In genomic region chr7:7321681-7322080, GRCh38 we compare ENCODE assay signal across 7 cellular contexts.
DNase-seq lines count a peak whose midpoint lies in the region; ATAC-seq and TF ChIP-seq lines count a peak whose summit lies in the region.

No MANE protein-coding gene starts in this region.

- WGBS in transverse colon (ENCODE audit: low coverage in 1 of 2), 2 donors, result 43% methylated on average over 5 of the region's 5 CpGs; no CpG with 5 or more reads in 1 of the 2 donors

- H3K27me3 ChIP-seq in breast epithelium (no peaks in the 10 kb centered on the region), transverse colon (no peaks in the 10 kb centered on the region), left lung (no peaks in the 10 kb centered on the region)

- DNase-seq in breast epithelium (ENCODE audit: low spot score in 2 of 2), result peak; percentile 26 to 66
- DNase-seq in transverse colon, result peak; percentile 44
- DNase-seq in NCI-H2171 (lab: John Stamatoyannopoulos, UW), result no peak
- no peak for DNase-seq in left lung
- no peak for DNase-seq in AML-193 (lab: John Stamatoyannopoulos, UW)

- TF ChIP-seq CTCF in breast epithelium (IDR thresholded peaks at IDR 0.05), result no peak
- no peak for TF ChIP-seq CTCF in transverse colon (IDR thresholded peaks at IDR 0.05)
- no peak for TF ChIP-seq CTCF in left lung (IDR thresholded peaks at IDR 0.05)

- in situ Hi-C loops in transverse colon (cut with MboI; ENCODE audit: low pct_ligation_motif_present in 1 of 4, low pct_unique_long_range_greater_than_20kb in 1 of 4, low sequenced_read_pairs in 3 of 4), result no loop called here

- H3K27ac ChIP-seq in breast epithelium, result no peak overlapping the region
- peak overlapping the region in 1 of 4 donors; percentile 21 for H3K27ac ChIP-seq in transverse colon
- no peak overlapping the region for H3K27ac ChIP-seq in left lung

- H3K4me3 ChIP-seq in breast epithelium (no peak overlapping the region), transverse colon (no peak overlapping the region), left lung (no peak overlapping the region)

- TF ChIP-seq POLR2A in breast epithelium (IDR thresholded peaks at IDR 0.05) (no peak), transverse colon (IDR thresholded peaks at IDR 0.05) (no peak)

- intact Hi-C loops in breast epithelium (cut with DNase I; ENCODE audit: low total_unique reads) (no loop called here), transverse colon (cut with DNase I; ENCODE audit: low total_unique reads) (no loop called here), left lung (cut with DNase I) (no loop called here)

- no peaks in the 10 kb centered on the region for H3K36me3 ChIP-seq in breast epithelium
- no peaks in the 10 kb centered on the region for H3K36me3 ChIP-seq in transverse colon
- no peaks in the 10 kb centered on the region for H3K36me3 ChIP-seq in left lung

- no peak for TF ChIP-seq EP300 in transverse colon (IDR thresholded peaks at IDR 0.05; ENCODE audit: low read depth)

- H3K9me3 ChIP-seq in breast epithelium (no peaks in the 10 kb centered on the region), transverse colon (no peaks in the 10 kb centered on the region), left lung (no peaks in the 10 kb centered on the region)

- H3K4me1 ChIP-seq in breast epithelium (peaks cover 0 to 5% of the 10 kb centered on the region in 2 donors), transverse colon (no peaks in the 10 kb centered on the region), left lung (no peaks in the 10 kb centered on the region)

- peak; percentile 91 for ATAC-seq in GM19455 (IDR thresholded peaks at IDR 0.05; ENCODE audit: unreplicated experiment)
- peak; percentile 93 for ATAC-seq in HG03354 (IDR thresholded peaks at IDR 0.05; ENCODE audit: poor library complexity, severe bottlenecking, unreplicated experiment)
- no peak for ATAC-seq in left lung

Comparison
In these comparisons a context has a peak if more than half of its experiments do, and no peak if none do; other contexts are left out.
1. DNase-seq: peak in breast epithelium (2 of 2) and transverse colon (single experiment); none in NCI-H2171 (single experiment), left lung (0 of 2) and AML-193 (0 of 2).